1 cellular context compared by ENCODE assay signal in the genomic region with DNA sequence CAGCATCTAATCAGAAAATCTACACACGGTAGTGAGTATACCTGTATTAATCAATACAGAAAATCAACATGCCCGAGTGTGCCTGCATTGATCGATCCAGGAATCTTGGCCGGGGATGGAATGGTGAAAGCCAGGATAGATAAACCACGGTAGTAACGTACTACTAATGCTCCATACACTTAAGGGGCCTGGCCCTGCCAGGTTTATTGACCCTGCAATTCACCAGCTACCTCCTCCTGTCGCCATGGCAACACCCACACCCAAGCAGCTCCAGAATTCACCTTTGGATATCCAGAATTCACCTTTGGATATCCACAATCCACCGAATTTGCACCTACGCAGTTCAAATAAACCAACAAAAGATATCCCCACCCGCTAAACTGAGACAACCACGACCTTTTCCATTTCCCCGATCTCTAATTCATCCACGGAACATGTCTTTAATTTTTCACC.
TF ChIP-seq lines count a peak whose summit lies in the region.

No MANE protein-coding gene starts in this region.

TF ChIP-seq in K562, 482 proteins besides CTCF, POLR2A, EP300 and RAD21 (continued from another document):
- TF ChIP-seq, protein P1, sequence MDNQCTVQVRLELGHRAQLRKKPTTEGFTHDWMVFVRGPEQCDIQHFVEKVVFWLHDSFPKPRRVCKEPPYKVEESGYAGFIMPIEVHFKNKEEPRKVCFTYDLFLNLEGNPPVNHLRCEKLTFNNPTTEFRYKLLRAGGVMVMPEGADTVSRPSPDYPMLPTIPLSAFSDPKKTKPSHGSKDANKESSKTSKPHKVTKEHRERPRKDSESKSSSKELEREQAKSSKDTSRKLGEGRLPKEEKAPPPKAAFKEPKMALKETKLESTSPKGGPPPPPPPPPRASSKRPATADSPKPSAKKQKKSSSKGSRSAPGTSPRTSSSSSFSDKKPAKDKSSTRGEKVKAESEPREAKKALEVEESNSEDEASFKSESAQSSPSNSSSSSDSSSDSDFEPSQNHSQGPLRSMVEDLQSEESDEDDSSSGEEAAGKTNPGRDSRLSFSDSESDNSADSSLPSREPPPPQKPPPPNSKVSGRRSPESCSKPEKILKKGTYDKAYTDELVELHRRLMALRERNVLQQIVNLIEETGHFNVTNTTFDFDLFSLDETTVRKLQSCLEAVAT (IDR thresholded peaks at IDR 0.05): peak in 1 of 2 experiments; percentile 74; a peak in 1 of 4 replicates
- TF ChIP-seq RFX1 (IDR thresholded peaks at IDR 0.05) (peak; percentile 91), XRCC5 (IDR thresholded peaks at IDR 0.05; ENCODE audit: low read depth, low read length) (no peak), ZBTB33 (CRISPR knock-in tag; IDR thresholded peaks at IDR 0.05) (peak; percentile 58; the same call in 1 of the 2 replicates), CSDE1 (IDR thresholded peaks at IDR 0.05) (peak in 1 of 2 experiments; percentile 31; a peak in 1 of 4 replicates)
